Comparison of ENCODE assay signal across 30 cellular contexts in the genomic region with DNA sequence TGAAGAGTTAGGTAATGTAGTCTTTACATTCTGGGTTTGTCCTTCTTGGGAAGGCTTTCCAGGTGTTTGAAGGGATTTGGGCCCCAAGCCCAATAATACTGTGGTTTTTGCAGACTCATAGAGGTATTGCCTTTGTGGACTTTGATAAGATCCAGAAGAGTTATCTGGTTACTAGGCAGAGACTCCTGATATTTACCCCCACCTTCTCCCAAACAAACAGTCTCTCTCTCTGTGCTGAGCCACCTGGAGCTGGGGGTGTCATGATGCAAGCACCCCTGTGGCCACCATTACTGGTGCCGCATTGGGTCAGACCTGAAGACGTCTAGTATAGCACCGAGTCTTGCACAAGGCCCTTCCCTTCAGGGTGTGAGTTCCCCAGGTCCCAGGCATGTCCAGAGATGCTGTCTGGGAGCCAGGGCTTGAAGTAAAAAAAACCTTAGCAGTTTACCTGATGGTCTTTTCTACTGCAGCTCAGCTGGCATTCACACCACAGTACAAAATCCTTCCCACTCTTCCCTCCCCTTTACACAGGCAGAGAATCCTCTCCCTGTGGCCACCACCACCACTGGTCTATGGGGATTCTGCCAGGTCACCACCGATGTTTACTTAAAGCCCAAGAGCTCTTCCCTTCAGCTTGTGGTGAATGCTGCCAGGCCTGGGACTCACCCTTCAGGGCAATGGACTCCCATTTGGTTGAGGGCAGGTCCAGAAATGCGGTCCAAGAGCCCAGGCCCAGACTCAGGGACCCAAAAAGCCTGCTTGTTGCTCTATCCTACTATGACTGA. TPM values are rescaled to one million over a fixed set of nuclear protein-coding genes. Genes with fewer than 3 reads are reported as not detected.
"Had no signal": no experiment of that assay in that cellular context is flagged by ENCODE, and none has a peak within 500 bp of the region (broad histone marks: within the 10 kb centered on the region; RNA-seq: fewer than 3 reads in every experiment).

No MANE protein-coding gene starts in this region.

- H3K36me3 ChIP-seq: brain microvascular endothelial cell had no signal

- DNase-seq: activated CD4-positive, alpha-beta T cell treated with anti-CD3 and anti-CD28 coated beads for 36 hours; activated CD4-positive, alpha-beta T cell treated with anti-CD3 and anti-CD28 coated beads, Interleukin-2, amount 50 U/mL, for 1 hour; activated CD4-positive, alpha-beta T cell treated with anti-CD3 and anti-CD28 coated beads, Interleukin-2, amount 50 U/mL, for 48 hours; activated CD4-positive, CD25-positive, alpha-beta regulatory T cell; activated CD4-positive, CD25-positive, alpha-beta regulatory T cell treated with anti-CD3 and anti-CD28 coated beads, Interleukin-2, amount 50 U/mL, for 72 hours; activated CD8-positive, alpha-beta memory T cell treated with anti-CD3 and anti-CD28 coated beads for 24 hours; activated CD8-positive, alpha-beta T cell treated with anti-CD3 and anti-CD28 coated beads for 36 hours; activated effector memory CD4-positive, alpha-beta T cell treated with Interleukin-2 at 50 U/mL for 16 hours; activated gamma-delta T cell treated with Interleukin-2 at 50 U/mL for 16 hours; activated naive CD4-positive, alpha-beta T cell treated with anti-CD3 and anti-CD28 coated beads, Interleukin-2, amount 50 U/mL, for 16 hours; activated naive CD4-positive, alpha-beta T cell treated with Interleukin-2 at 50 U/mL for 16 hours; activated T-cell treated with anti-CD3 and anti-CD28 coated beads, Interleukin-2, amount 50 U/mL, for 4 hours; amniotic stem cell; brain microvascular endothelial cell; dorsolateral prefrontal cortex; effector memory CD4-positive, alpha-beta T cell; endodermal cell; foreskin fibroblast; T-helper 2 cell had no signal

- H3K27ac Mint-ChIP-seq: activated CD4-positive, alpha-beta T cell treated with anti-CD3 and anti-CD28 coated beads for 36 hours; activated CD8-positive, alpha-beta T cell treated with anti-CD3 and anti-CD28 coated beads for 36 hours; activated naive CD8-positive, alpha-beta T cell; activated T-helper 17 cell treated with anti-CD3 and anti-CD28 coated beads, Interleukin-2, amount 50 U/mL, for 72 hours; dendritic cell treated with granulocyte-macrophage colony-stimulating factor and Interleukin-4, amounts not matched to agents 40 ng/mL and 50 ng/mL, for 4 days; endodermal cell had no signal

- FAIRE-seq: astrocyte, bronchial epithelial cell, frontal cortex had no signal

- H3K27ac ChIP-seq: brain microvascular endothelial cell, coronary artery, dorsolateral prefrontal cortex had no signal

- H3K27me3 ChIP-seq: brain microvascular endothelial cell, dorsolateral prefrontal cortex had no signal

- H3K27me3 Mint-ChIP-seq: activated CD4-positive, alpha-beta T cell treated with anti-CD3 and anti-CD28 coated beads for 36 hours; activated CD8-positive, alpha-beta T cell treated with anti-CD3 and anti-CD28 coated beads for 36 hours; activated naive CD8-positive, alpha-beta T cell; activated T-helper 17 cell treated with anti-CD3 and anti-CD28 coated beads, Interleukin-2, amount 50 U/mL, for 72 hours; central memory CD8-positive, alpha-beta T cell; dendritic cell treated with granulocyte-macrophage colony-stimulating factor and Interleukin-4, amounts not matched to agents 40 ng/mL and 50 ng/mL, for 4 days had no signal

- H3K4me3 ChIP-seq: coronary artery, dorsolateral prefrontal cortex had no signal

- H3K4me1 Mint-ChIP-seq: activated CD4-positive, alpha-beta T cell treated with anti-CD3 and anti-CD28 coated beads for 36 hours; activated T-helper 17 cell treated with anti-CD3 and anti-CD28 coated beads, Interleukin-2, amount 50 U/mL, for 72 hours; central memory CD8-positive, alpha-beta T cell; endodermal cell had no signal

- H3K4me3 Mint-ChIP-seq: activated CD4-positive, alpha-beta T cell treated with anti-CD3 and anti-CD28 coated beads for 36 hours; activated CD8-positive, alpha-beta T cell treated with anti-CD3 and anti-CD28 coated beads for 36 hours; activated naive CD8-positive, alpha-beta T cell; activated T-cell treated with anti-CD3 and anti-CD28 coated beads, Interleukin-2, amount 50 U/mL, for 4 hours; activated T-helper 17 cell treated with anti-CD3 and anti-CD28 coated beads, Interleukin-2, amount 50 U/mL, for 72 hours; central memory CD8-positive, alpha-beta T cell; dendritic cell treated with granulocyte-macrophage colony-stimulating factor and Interleukin-4, amounts not matched to agents 40 ng/mL and 50 ng/mL, for 4 days; endodermal cell had no signal

- ATAC-seq: activated CD4-positive, alpha-beta T cell treated with anti-CD3 and anti-CD28 coated beads for 36 hours; activated CD8-positive, alpha-beta T cell treated with anti-CD3 and anti-CD28 coated beads for 36 hours; activated T-cell treated with anti-CD3 and anti-CD28 coated beads, Interleukin-2, amount 50 U/mL, for 4 hours; activated T-helper 17 cell treated with anti-CD3 and anti-CD28 coated beads, Interleukin-2, amount 50 U/mL, for 72 hours; esophagus mucosa had no signal

RNA-seq across cellular contexts. Expression of gene FAM228A, which starts 22.2 kb away (rescaled TPM):
- total RNA-seq: activated CD8-positive, alpha-beta T cell treated with anti-CD3 and anti-CD28 coated beads for 36 hours; activated T-cell treated with anti-CD3 and anti-CD28 coated beads, Interleukin-2, amount 50 U/mL, for 4 hours; astrocyte; bronchial epithelial cell; epithelial cell of proximal tubule; esophagus mucosa; T-helper 1 cell treated with Interleukin-12 subunit alpha and Interleukin-12 subunit beta and Interleukin-4 antibody, amounts not matched to agents 30 ng/mL and 1 ng/mL, for 36 hours had no signal

RNA-seq across cellular contexts. Expression of gene PFN4, which starts 29.5 kb away (rescaled TPM):
- total RNA-seq: activated CD8-positive, alpha-beta T cell treated with anti-CD3 and anti-CD28 coated beads for 36 hours; activated T-cell treated with anti-CD3 and anti-CD28 coated beads, Interleukin-2, amount 50 U/mL, for 4 hours; epithelial cell of proximal tubule; frontal cortex; T-helper 1 cell treated with Interleukin-12 subunit alpha and Interleukin-12 subunit beta and Interleukin-4 antibody, amounts not matched to agents 30 ng/mL and 1 ng/mL, for 36 hours had no signal
